ENCODE assay signal across 9 cellular contexts in genomic region chr1:181483084-181483559, GRCh38. TPM values are rescaled to one million over a fixed set of nuclear protein-coding genes. Genes with fewer than 3 reads are reported as not detected.
DNase-seq lines count a peak whose midpoint lies in the region; ATAC-seq and TF ChIP-seq lines count a peak whose summit lies in the region.
"Had no signal": no experiment of that assay in that cellular context is flagged by ENCODE, and none has a peak within 500 bp of the region (broad histone marks: within the 10 kb centered on the region; RNA-seq: fewer than 3 reads in every experiment).

Gene CACNA1E (plus strand): TSS chr1:181483517. CDS start chr1:181483745, 228 bp downstream.

- H3K36me3 Mint-ChIP-seq in WTC11 (no peaks in the 10 kb centered on the region), glutamatergic neuron (ENCODE audit: unreplicated experiment) (no peaks in the 10 kb centered on the region)

- ATAC-seq in WTC11 = peak; percentile 3; the same call in 1 of the 2 replicates

- peaks cover 77% of the 10 kb centered on the region for H3K27me3 ChIP-seq in H7 (ENCODE audit: control insufficient read depth, insufficient read depth, low read length)

- CTCF ChIA-PET in WTC11 (lab: Charles Lee) = interaction anchor here (0.6 to 7.1 kb wide), 19 partner anchors 9 to 598 kb away, joined by 3 to 62 read pairs (median 4); no protein-coding TSS in a partner anchor

- no peak within 1 kb of the TSS for H3K27ac Mint-ChIP-seq in WTC11
- H3K27ac Mint-ChIP-seq in glutamatergic neuron (ENCODE audit: unreplicated experiment) = peak within 1 kb of the TSS; percentile 48

- POLR2A ChIA-PET in WTC11 (lab: Charles Lee) = interaction anchor here (0.6 kb wide), 1 partner anchor 323 kb away, joined by 3 read pairs; no protein-coding TSS in a partner anchor

- H3K4me1 Mint-ChIP-seq in WTC11 = peaks cover 36% of the 10 kb centered on the region
- H3K4me1 Mint-ChIP-seq in glutamatergic neuron (ENCODE audit: low read depth, unreplicated experiment) = peaks cover 7% of the 10 kb centered on the region

- H3K9me3 Mint-ChIP-seq in WTC11 = no peaks in the 10 kb centered on the region
- H3K9me3 Mint-ChIP-seq in glutamatergic neuron (ENCODE audit: unreplicated experiment) = peaks cover 5% of the 10 kb centered on the region

- H3K4me3 Mint-ChIP-seq in WTC11 (peak within 1 kb of the TSS; percentile 77), glutamatergic neuron (ENCODE audit: unreplicated experiment) (peak within 1 kb of the TSS; percentile 91)

- no peak for TF ChIP-seq CTCF in WTC11 (IDR thresholded peaks at IDR 0.05)
- TF ChIP-seq CTCF in glutamatergic neuron (IDR thresholded peaks at IDR 0.05; ENCODE audit: partially characterized antibody, unreplicated experiment) = no peak

- DNase-seq in H7 (peak; percentile 61), WTC11 (ENCODE audit: low spot score) (no peak), glutamatergic neuron (no peak), skeletal muscle cell (ENCODE audit: low read depth) (no peak), MV-4-11 (lab: John Stamatoyannopoulos, UW) (no peak), GM19238 (ENCODE audit: insufficient read length, low spot score) (no peak), KG1 (lab: John Stamatoyannopoulos, UW) (no peak)
- no peak for DNase-seq in central memory CD4-positive, alpha-beta T cell
- DNase-seq: activated effector memory CD4-positive, alpha-beta T cell treated with Interleukin-2 at 50 U/mL for 16 hours had no signal

- H3K27me3 Mint-ChIP-seq in WTC11 (ENCODE audit: low read depth) (peaks cover 86% of the 10 kb centered on the region), glutamatergic neuron (ENCODE audit: unreplicated experiment) (peaks cover 18% of the 10 kb centered on the region)

- peak within 1 kb of the TSS; percentile 57 for H3K4me3 ChIP-seq in H7 (ENCODE audit: insufficient read depth, low read depth, low read length)
- H3K4me3 ChIP-seq in skeletal muscle cell (ENCODE audit: low read depth, low read length) = peak within 1 kb of the TSS; percentile 17

- H3K36me3 ChIP-seq in H7 (replicated peaks; ENCODE audit: control insufficient read depth, insufficient read depth, low read length) = no peaks in the 10 kb centered on the region

TF ChIP-seq in WTC11, 78 proteins besides CTCF, POLR2A, EP300 and RAD21:
- TF ChIP-seq GRHL2 (CRISPR knock-in tag; IDR thresholded peaks at IDR 0.05; ENCODE audit: insufficient replicate concordance, severe bottlenecking) (no peak), NFYB (CRISPR knock-in tag; conservative IDR thresholded peaks at IDR 0.05; ENCODE audit: low read depth) (no peak), PRDM15 (CRISPR knock-in tag; IDR thresholded peaks at IDR 0.05) (no peak), ZNF416 (CRISPR knock-in tag; IDR thresholded peaks at IDR 0.05) (no peak), ZNF396 (CRISPR knock-in tag; IDR thresholded peaks at IDR 0.05; ENCODE audit: borderline replicate concordance) (no peak), OVOL2 (CRISPR knock-in tag; IDR thresholded peaks at IDR 0.05; ENCODE audit: borderline replicate concordance) (no peak), ELF4 (CRISPR knock-in tag; IDR thresholded peaks at IDR 0.05; ENCODE audit: low read depth) (no peak), MLX (CRISPR knock-in tag; IDR thresholded peaks at IDR 0.05) (no peak), ZBTB43 (CRISPR knock-in tag; IDR thresholded peaks at IDR 0.05) (no peak), ZBTB21 (CRISPR knock-in tag; IDR thresholded peaks at IDR 0.05; ENCODE audit: borderline replicate concordance) (no peak), ATF6 (CRISPR knock-in tag; IDR thresholded peaks at IDR 0.05) (no peak)

RNA-seq across cellular contexts. Expression of gene CACNA1E, which starts in this region (rescaled TPM):
- total RNA-seq in H7 (2014; rRNA removed; shearing (Covaris generic)) = 0.30 and 4.1 TPM in 2 replicates
- total RNA-seq in WTC11 (2021) = 0.63 to 0.85 TPM (median 0.78 TPM) in 3 replicates
- total RNA-seq in glutamatergic neuron (ENCODE audit: unreplicated experiment) = 8.8 TPM

Comparison
In these comparisons a context has a peak if more than half of its experiments do, and no peak if none do; other contexts are left out.
1. Peak in ATAC-seq in WTC11; RNA of the gene not detected or under 1 TPM.